ENCODE assay signal across 17 cellular contexts in the genomic region with DNA sequence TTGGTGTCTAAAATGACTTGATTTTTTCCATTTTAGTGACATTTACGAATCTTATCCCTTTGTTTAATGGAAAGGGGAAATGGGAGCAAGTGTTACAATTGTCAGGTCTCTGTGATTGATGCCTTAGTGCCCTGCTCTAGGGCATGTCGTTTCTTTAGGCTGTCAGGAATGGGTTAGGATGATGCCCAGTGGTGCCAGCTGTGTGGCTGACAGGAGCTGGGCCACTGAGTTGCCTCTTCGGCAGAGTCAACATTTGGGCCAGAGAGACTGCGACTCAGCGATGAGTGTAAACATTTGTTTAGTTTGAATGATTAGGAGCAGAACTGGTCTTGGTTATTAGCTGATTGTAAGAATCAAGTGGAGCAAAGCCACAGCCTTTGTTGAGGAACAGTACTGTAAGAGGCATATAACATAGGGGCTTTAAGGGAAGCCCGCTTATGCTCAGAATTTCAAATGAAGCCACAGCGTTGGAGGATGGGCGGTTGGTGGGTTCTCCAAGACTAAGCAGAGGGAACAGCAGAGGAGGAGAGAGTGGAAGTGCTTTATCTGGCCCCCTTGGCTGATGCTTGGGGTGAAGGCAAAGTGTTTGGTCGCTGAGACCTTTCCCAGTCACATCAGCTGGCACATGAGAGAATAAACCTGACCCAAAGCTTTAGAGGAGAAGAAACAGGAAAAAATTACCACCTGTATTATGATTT.
DNase-seq lines count a peak whose midpoint lies in the region; ATAC-seq and TF ChIP-seq lines count a peak whose summit lies in the region.
"Had no signal": no experiment of that assay in that cellular context is flagged by ENCODE, and none has a peak within 500 bp of the region (broad histone marks: within the 10 kb centered on the region; RNA-seq: fewer than 3 reads in every experiment).

No MANE protein-coding gene starts in this region.

- H4K20me1 ChIP-seq in GM23248 (ENCODE audit: insufficient read depth), result no peaks in the 10 kb centered on the region
- no peaks in the 10 kb centered on the region for H4K20me1 ChIP-seq in PC-3 (ENCODE audit: low read length)

- no peak overlapping the region for H3K56ac ChIP-seq in mesendoderm (ENCODE audit: low read length)

- H3K9me2 ChIP-seq in GM23248 (ENCODE audit: insufficient read depth) (no peaks in the 10 kb centered on the region), PC-3 (replicated peaks; ENCODE audit: low read length) (no peaks in the 10 kb centered on the region)

- no TSS peak for BruUV-seq in PC-3 (replicated peaks; lab: Mats Ljungman, UMichigan)

- H3K27me3 ChIP-seq in GM23248 (replicated peaks; ENCODE audit: insufficient read depth), result no peaks in the 10 kb centered on the region
- no peaks in the 10 kb centered on the region for H3K27me3 ChIP-seq in PC-3 (ENCODE audit: low read length)
- H3K27me3 ChIP-seq in mesendoderm (ENCODE audit: insufficient read depth, low read length, poor library complexity), result no peaks in the 10 kb centered on the region
- H3K27me3 ChIP-seq: cardiac muscle cell, gastroesophageal sphincter had no signal

- H2AFZ ChIP-seq in GM23248 (no peak overlapping the region; the same call in 1 of the 2 replicates), PC-3 (ENCODE audit: low read length) (no peak overlapping the region)

- H2BK5ac ChIP-seq in mesendoderm (ENCODE audit: low read length), result no peak overlapping the region

- POLR2A ChIA-PET in PC-3 (lab: Charles Lee; ENCODE audit: unreplicated experiment), result no interaction called here

- H3K36me3 ChIP-seq in GM23248 (ENCODE audit: low read depth) (no peaks in the 10 kb centered on the region), PC-3 (ENCODE audit: low read depth, low read length) (no peaks in the 10 kb centered on the region), mesendoderm (ENCODE audit: control insufficient read depth, insufficient read depth, low read length) (no peaks in the 10 kb centered on the region)
- H3K36me3 ChIP-seq: cardiac muscle cell, gastroesophageal sphincter, thoracic aorta had no signal

- H3K4me2 ChIP-seq in GM23248 (ENCODE audit: unreplicated experiment) (no peak overlapping the region), PC-3 (ENCODE audit: low read length) (no peak overlapping the region), mesendoderm (ENCODE audit: low read length) (no peak overlapping the region)

- H3K9me3 ChIP-seq in GM23248 (ENCODE audit: low read depth) (no peaks in the 10 kb centered on the region), PC-3 (ENCODE audit: low read length) (no peaks in the 10 kb centered on the region)
- H3K9me3 ChIP-seq: gastroesophageal sphincter, thoracic aorta had no signal

- no peak for TF ChIP-seq CTCF in C4-2B (conservative IDR thresholded peaks at IDR 0.05)
- TF ChIP-seq CTCF in PC-3 (conservative IDR thresholded peaks at IDR 0.05; ENCODE audit: low read depth, low read length), result no peak

- no peak overlapping the region for H2AK5ac ChIP-seq in mesendoderm (ENCODE audit: low read length)

- in situ Hi-C loops in GM23248 (cut with MboI), result no loop called here

- no peak overlapping the region for H4K8ac ChIP-seq in mesendoderm (ENCODE audit: low read depth, low read length)

- ATAC-seq in PC-3, result peak; percentile 93
- no peak for ATAC-seq in GM18907 (IDR thresholded peaks at IDR 0.05; ENCODE audit: unreplicated experiment)
- ATAC-seq: gastroesophageal sphincter had no signal

- no peak overlapping the region for H2BK15ac ChIP-seq in mesendoderm (replicated peaks; ENCODE audit: low read depth)

- peak overlapping the region; percentile 74 for H2BK120ac ChIP-seq in mesendoderm (ENCODE audit: low read depth, low read length)

- peak overlapping the region; percentile 14; the same call in 1 of the 2 replicates for H3K27ac ChIP-seq in C4-2B
- H3K27ac ChIP-seq in GM23248, result no peak overlapping the region
- no peak overlapping the region for H3K27ac ChIP-seq in PC-3 (ENCODE audit: low read length)
- H3K27ac ChIP-seq in mesendoderm (ENCODE audit: low read depth, low read length), result no peak overlapping the region
- H3K27ac ChIP-seq: cardiac muscle cell, gastroesophageal sphincter, thoracic aorta had no signal

- no peak overlapping the region for H3K4ac ChIP-seq in mesendoderm (ENCODE audit: low read depth, low read length)

- H3K18ac ChIP-seq in mesendoderm (ENCODE audit: low read length), result no peak overlapping the region

- CTCF ChIA-PET in PC-3 (lab: Charles Lee), result no interaction called here

- H3K4me3 ChIP-seq in GM23248, result no peak overlapping the region
- H3K4me3 ChIP-seq in PC-3 (ENCODE audit: low read length), result no peak overlapping the region
- H3K4me3 ChIP-seq in mesendoderm (ENCODE audit: low read length), result no peak overlapping the region
- H3K4me3 ChIP-seq: cardiac muscle cell, gastroesophageal sphincter, thoracic aorta had no signal

- 51 to 59% methylated on average over 9 of the region's 9 CpGs for WGBS in GM23248 (ENCODE audit: low coverage in 1 of 2, low lambda C conversion rate in 2 of 2, missing lambda C conversion rate in 2 of 2), 2 experiments
- no CpG with 5 or more reads among the region's 9 CpGs for WGBS in mesendoderm (ENCODE audit: extremely low coverage, insufficient coverage, low lambda C conversion rate)

- intact Hi-C loops in PC-3 (cut with micrococcal nuclease), result no loop called here

- no peak overlapping the region for H4K5ac ChIP-seq in mesendoderm (ENCODE audit: low read length)

- peaks cover 21% of the 10 kb centered on the region for H3K4me1 ChIP-seq in GM23248 (ENCODE audit: insufficient read depth)
- 0 out of 2 replicates have a peak, but pooled peaks cover 7% of the 10 kb centered on the region for H3K4me1 ChIP-seq in PC-3 (ENCODE audit: insufficient read depth, low read length)
- peaks cover 4% of the 10 kb centered on the region for H3K4me1 ChIP-seq in mesendoderm (ENCODE audit: control insufficient read depth, low read depth, low read length)

- DNase-seq in GM23248 (peak; percentile 23), PC-3 (peak; percentile 62), mesendoderm (no peak), GM19240 (ENCODE audit: insufficient read length, low spot score) (no peak), GOT3 (lab: John Stamatoyannopoulos, UW) (no peak)
- DNase-seq in activated CD4-positive, CD25-positive, alpha-beta regulatory T cell treated with anti-CD3 and anti-CD28 coated beads, Interleukin-2, amount 50 U/mL, for 72 hours, result no peak
- DNase-seq: activated CD4-positive, alpha-beta T cell treated with anti-CD3 and anti-CD28 coated beads for 48 hours; activated naive CD8-positive, alpha-beta T cell treated with anti-CD3 and anti-CD28 coated beads for 36 hours; activated T-cell treated with anti-CD3 and anti-CD28 coated beads, Interleukin-2, amount 50 U/mL, for 1 hour; DND-41; NCI-H226; T-helper 2 cell had no signal

- H3K23ac ChIP-seq in mesendoderm (ENCODE audit: low read length), result no peak overlapping the region

- no peak overlapping the region for H3K9ac ChIP-seq in GM23248
- no peak overlapping the region for H3K9ac ChIP-seq in PC-3 (ENCODE audit: low read length)
- H3K9ac ChIP-seq in mesendoderm (ENCODE audit: low read length), result no peak overlapping the region

- H3K79me1 ChIP-seq in mesendoderm (ENCODE audit: low read length), result peaks cover 5% of the 10 kb centered on the region

- H3K79me2 ChIP-seq in GM23248 (ENCODE audit: insufficient read depth), result peaks cover 100% of the 10 kb centered on the region
- no peaks in the 10 kb centered on the region for H3K79me2 ChIP-seq in PC-3 (ENCODE audit: low read length)
- H3K79me2 ChIP-seq in mesendoderm (ENCODE audit: control insufficient read depth, insufficient read depth, low read length), result peaks cover 2% of the 10 kb centered on the region

- no peaks in the 10 kb centered on the region; the same call in 1 of the 2 replicates for H3F3A ChIP-seq in GM23248 (ENCODE audit: insufficient read depth)
- no peaks in the 10 kb centered on the region for H3F3A ChIP-seq in PC-3 (ENCODE audit: low read length, unreplicated experiment)

Comparison
In these comparisons a context has a peak if more than half of its experiments do, and no peak if none do; other contexts are left out.
1. DNase-seq: peak in GM23248 (single experiment) and PC-3 (single experiment); none in mesendoderm (single experiment), activated CD4-positive, CD25-positive, alpha-beta regulatory T cell treated with anti-CD3 and anti-CD28 coated beads, Interleukin-2, amount 50 U/mL, for 72 hours (single experiment), GM19240 (single experiment) and GOT3 (single experiment).